Comparison of ENCODE assay signal across 17 cellular contexts in the genomic region with DNA sequence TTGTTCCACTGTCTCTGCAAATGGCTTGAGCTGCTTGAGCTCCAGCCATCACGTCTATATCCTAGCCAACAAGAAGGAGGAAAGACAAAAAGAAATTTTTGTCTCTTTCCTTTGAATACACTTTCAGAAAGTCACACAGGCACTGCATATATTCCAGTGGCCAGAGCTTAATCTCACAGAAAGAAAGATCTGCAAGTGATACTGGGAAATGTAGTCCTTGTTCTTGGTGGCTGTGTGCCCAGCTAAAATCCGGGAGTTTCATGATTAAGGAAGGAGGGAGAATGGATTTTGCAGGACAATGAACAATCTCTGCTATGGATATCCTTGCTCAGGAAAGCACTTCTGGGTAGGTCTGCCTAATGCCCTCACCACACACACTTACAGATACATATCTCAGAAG. TPM values are rescaled to one million over a fixed set of nuclear protein-coding genes. Genes with fewer than 3 reads are reported as not detected.
DNase-seq lines count a peak whose midpoint lies in the region; ATAC-seq, FAIRE-seq and TF ChIP-seq lines count a peak whose summit lies in the region.
"Had no signal": no experiment of that assay in that cellular context is flagged by ENCODE, and none has a peak within 500 bp of the region (broad histone marks: within the 10 kb centered on the region; RNA-seq: fewer than 3 reads in every experiment).

No MANE protein-coding gene starts in this region.

- ATAC-seq in HepG2 (no peak), right lobe of liver (no peak)
- ATAC-seq: Right ventricle myocardium inferior had no signal

- H3K4me1 ChIP-seq in HepG2 (ENCODE audit: insufficient read depth, low read length) (peaks cover 67% of the 10 kb centered on the region), right lobe of liver (peaks cover 0 to 3% (median 0%) of the 10 kb centered on the region in 4 donors), endothelial cell of umbilical vein (ENCODE audit: control insufficient read depth, extremely low read depth, insufficient read depth, low read length) (peaks cover 16% of the 10 kb centered on the region)

- no peak overlapping the region; the same call in 1 of the 2 replicates for H3K4me2 ChIP-seq in HepG2 (ENCODE audit: low read depth, low read length)
- no peak overlapping the region for H3K4me2 ChIP-seq in endothelial cell of umbilical vein (ENCODE audit: insufficient read depth, low read length)
- H3K4me2 ChIP-seq: SK-N-SH had no signal

- H3K9ac ChIP-seq in HepG2 (ENCODE audit: insufficient read depth, low read depth, low read length) (no peak overlapping the region), endothelial cell of umbilical vein (replicated peaks; ENCODE audit: extremely low read depth, insufficient read depth, low read length) (no peak overlapping the region)
- H3K9ac ChIP-seq: SK-N-SH had no signal

- H3K36me3 ChIP-seq in HepG2 (replicated peaks in 1 of 2; ENCODE audit: control insufficient read depth in 1 of 2, insufficient read depth in 2 of 2, low read length in 2 of 2) (no peaks in the 10 kb centered on the region), right lobe of liver (no peaks in the 10 kb centered on the region), endothelial cell of umbilical vein (ENCODE audit: control insufficient read depth in 2 of 2, extremely low read depth in 1 of 2, insufficient read depth in 2 of 2, low read length in 2 of 2) (no peaks in the 10 kb centered on the region)

- H3K79me2 ChIP-seq in HepG2 (ENCODE audit: insufficient read depth, low read length) (no peaks in the 10 kb centered on the region), endothelial cell of umbilical vein (ENCODE audit: control insufficient read depth, insufficient read depth, low read length) (no peaks in the 10 kb centered on the region)

- intact Hi-C loops in HepG2 (cut with micrococcal nuclease; ENCODE audit: unreplicated experiment): no loop called here
- intact Hi-C loops in right lobe of liver (cut with DNase I): no loop called here
- intact Hi-C loops in endothelial cell of umbilical vein (cut with micrococcal nuclease): loop anchor here (5.0 kb wide), 1 partner anchor 81 kb away; a partner anchor contains a TSS

- CTCF ChIA-PET in HepG2 (lab: Yijun Ruan, JAX; ENCODE audit: low intra/inter-chr PET ratio, low total read pairs): no interaction called here
- CTCF ChIA-PET in endothelial cell of umbilical vein (lab: Charles Lee): interaction anchor here (1.0 kb wide), 1 partner anchor 84 kb away, joined by 3 read pairs; a partner anchor contains a TSS
- CTCF ChIA-PET in GM10248 (lab: Yijun Ruan, JAX): no interaction called here

- no peaks in the 10 kb centered on the region for H3K9me1 ChIP-seq in endothelial cell of umbilical vein (replicated peaks; ENCODE audit: control insufficient read depth, extremely low read depth, insufficient read depth, low read length)

- WGBS in HepG2 (ENCODE audit: low lambda C conversion rate): 19% methylated on average over 2 of the region's 2 CpGs
- 47% methylated on average over 2 of the region's 2 CpGs for WGBS in right lobe of liver (ENCODE audit: insufficient coverage, low coverage, low lambda C conversion rate, missing lambda C conversion rate)

- TF ChIP-seq POLR2A in HepG2 (IDR thresholded peaks at IDR 0.05; ENCODE audit: insufficient read depth in 1 of 2, low read depth in 2 of 2, low read length in 2 of 2) (no peak), right lobe of liver (IDR thresholded peaks at IDR 0.05) (no peak), endothelial cell of umbilical vein (IDR thresholded peaks at IDR 0.05; ENCODE audit: low read depth, low read length) (no peak)

- H3K9me3 ChIP-seq in HepG2 (ENCODE audit: low read length) (peaks cover 8% of the 10 kb centered on the region; the same call in 1 of the 2 replicates), right lobe of liver (no peaks in the 10 kb centered on the region), endothelial cell of umbilical vein (replicated peaks; ENCODE audit: control insufficient read depth, insufficient read depth, low read length) (no peaks in the 10 kb centered on the region)

- H3K27ac ChIP-seq in HepG2 (ENCODE audit: extremely low read length, insufficient read depth, low read length) (no peak overlapping the region), right lobe of liver (no peak overlapping the region), endothelial cell of umbilical vein (ENCODE audit: insufficient read depth, low read depth, low read length) (no peak overlapping the region)
- H3K27ac ChIP-seq: C4-2B had no signal

- peak; percentile 23 for FAIRE-seq in HepG2 (lab: Jason Lieb, UNC)
- FAIRE-seq in endothelial cell of umbilical vein (lab: Jason Lieb, UNC): peak; percentile 59
- FAIRE-seq in urothelium cell line (lab: Jason Lieb, UNC): no peak
- FAIRE-seq: H1 had no signal

- TF ChIP-seq EP300 in HepG2 (IDR thresholded peaks at IDR 0.05; ENCODE audit: low read depth in 2 of 2, low read length in 2 of 2) (no peak), HepG2 (CRISPR knock-in tag; IDR thresholded peaks at IDR 0.05; ENCODE audit: borderline replicate concordance) (no peak)

- dilution Hi-C loops in endothelial cell of umbilical vein (cut with MboI; ENCODE audit: extremely low pct_ligation_motif_present, low sequenced_read_pairs): no loop called here

- no peak for TF ChIP-seq CTCF in HepG2 (CRISPR knock-in tag; IDR thresholded peaks at IDR 0.05)
- no peak for TF ChIP-seq CTCF in right lobe of liver (IDR thresholded peaks at IDR 0.05)
- TF ChIP-seq CTCF in endothelial cell of umbilical vein (IDR thresholded peaks at IDR 0.05; ENCODE audit: extremely low read depth in 1 of 2, insufficient read depth in 1 of 2, low read depth in 1 of 2, low read length in 2 of 2): no peak
- TF ChIP-seq CTCF in GM10248 (IDR thresholded peaks at IDR 0.05; ENCODE audit: control extremely low read depth, extremely low read depth, low read depth, missing control alignments): no peak

- DNase-seq in HepG2 (ENCODE audit: low spot score) (no peak), right lobe of liver (no peak), NCI-H69 (lab: John Stamatoyannopoulos, UW) (peak; percentile 14), endothelial cell of umbilical vein (ENCODE audit: low read depth, low spot score) (peak; percentile 58), urothelium cell line (ENCODE audit: low spot score) (peak; percentile 39), GM10248 (ENCODE audit: extremely low spot score) (no peak), HUDEP-2 (lab: John Stamatoyannopoulos, UW; ENCODE audit: unreplicated experiment in 76 of 76) (no peak), GF-D8 (lab: John Stamatoyannopoulos, UW) (no peak)
- DNase-seq: Caco-2, DMS53, KBM-7, NCI-H1417, NCI-H2029, SK-N-SH had no signal

- H3K4me3 ChIP-seq in HepG2 (replicated peaks in 1 of 3; ENCODE audit: insufficient read depth in 1 of 3, low read depth in 2 of 3, low read length in 3 of 3): no peak overlapping the region
- no peak overlapping the region for H3K4me3 ChIP-seq in right lobe of liver
- H3K4me3 ChIP-seq in endothelial cell of umbilical vein (replicated peaks in 1 of 3; ENCODE audit: insufficient read depth in 1 of 3, low read depth in 1 of 3, low read length in 3 of 3): no peak overlapping the region

- no TSS peak for BruUV-seq in HepG2 (replicated peaks; lab: Mats Ljungman, UMichigan)
- no TSS peak for BruUV-seq in endothelial cell of umbilical vein (replicated peaks; lab: Mats Ljungman, UMichigan)

- no peak for TF ChIP-seq RAD21 in HepG2 (CRISPR knock-in tag; IDR thresholded peaks at IDR 0.05)

- H3K27me3 ChIP-seq in HepG2 (ENCODE audit: control insufficient read depth in 1 of 2, insufficient read depth in 2 of 2, low read length in 2 of 2) (no peaks in the 10 kb centered on the region; a peak in 1 of 5 replicates), right lobe of liver (no peaks in the 10 kb centered on the region), endothelial cell of umbilical vein (ENCODE audit: control insufficient read depth in 2 of 2, insufficient read depth in 2 of 2, low read length in 2 of 2) (no peaks in the 10 kb centered on the region)

- in situ Hi-C loops in HepG2 (cut with HindIII; ENCODE audit: extremely low pct_ligation_motif_present, low pct_unique_long_range_greater_than_20kb): no loop called here

- H2AFZ ChIP-seq in HepG2 (ENCODE audit: low read length) (no peak overlapping the region), endothelial cell of umbilical vein (ENCODE audit: low read depth, low read length) (no peak overlapping the region)

- POLR2A ChIA-PET in HepG2 (lab: Yijun Ruan, JAX) (no interaction called here), endothelial cell of umbilical vein (lab: Charles Lee) (no interaction called here), GM10248 (lab: Yijun Ruan, JAX) (no interaction called here)

- H4K20me1 ChIP-seq in HepG2 (ENCODE audit: insufficient read depth, low read length) (no peaks in the 10 kb centered on the region), endothelial cell of umbilical vein (replicated peaks; ENCODE audit: control insufficient read depth, extremely low read depth, insufficient read depth, low read length) (no peaks in the 10 kb centered on the region)

RNA-seq across cellular contexts. Expression of a gene that starts 19.5 kb away (rescaled TPM):
- total RNA-seq in HepG2 (2016; rRNA removed; fragmentation: Illumina TruSeq; extraction: Trizol) (15.1 and 15.5 TPM in 2 replicates), right lobe of liver (1 to 10 TPM; 5.6 to 8.8 (median 7.6) TPM), endothelial cell of umbilical vein (23.1 and 24.9 TPM in 2 replicates)
- total RNA-seq in HepG2 (2016; cell fraction: cytosol; rRNA removed; fragmentation: Illumina TruSeq; extraction: Trizol; ENCODE audit: low read depth): 4.8 and 5.9 TPM in 2 replicates
- 13.9 and 15.8 TPM in 2 replicates for total RNA-seq in HepG2 (2016; cell fraction: insoluble cytoplasmic fraction; rRNA removed; fragmentation: Illumina TruSeq; extraction: Trizol)
- 6.6 and 7.8 TPM in 2 replicates for total RNA-seq in HepG2 (2016; cell fraction: membrane; rRNA removed; fragmentation: Illumina TruSeq; extraction: Trizol)
- total RNA-seq in HepG2 (2016; cell fraction: nucleus; rRNA removed; fragmentation: Illumina TruSeq; extraction: Trizol): 18.8 and 22.2 TPM in 2 replicates
- polyA plus RNA-seq in HepG2 (2011; rRNA removed) (18.2 and 20.9 TPM in 2 replicates), endothelial cell of umbilical vein (10.6 and 12.3 TPM in 2 replicates)
- polyA plus RNA-seq in HepG2 (2011; cell fraction: cytosol; rRNA removed): 11.7 and 13.7 TPM in 2 replicates
- 164 and 167 TPM in 2 replicates for polyA plus RNA-seq in HepG2 (2011; cell fraction: nucleus; rRNA removed)
- 15.1 and 34.9 TPM in 2 replicates for polyA plus RNA-seq in HepG2 (2012)
- 1.1 TPM in 2 replicates for polyA plus RNA-seq in HepG2 (2016; cell fraction: cytosol; fragmentation: Illumina TruSeq; extraction: Trizol; ENCODE audit: low read depth)
- polyA plus RNA-seq in HepG2 (2016; cell fraction: insoluble cytoplasmic fraction; fragmentation: Illumina TruSeq; extraction: Trizol; ENCODE audit: low read depth): 16.9 and 19.7 TPM in 2 replicates
- polyA plus RNA-seq in HepG2 (2016; cell fraction: membrane; fragmentation: Illumina TruSeq; extraction: Trizol; ENCODE audit: low read depth): 3.0 and 4.2 TPM in 2 replicates
- 49.2 and 54.4 TPM in 2 replicates for polyA plus RNA-seq in HepG2 (2016; cell fraction: nucleus; fragmentation: Illumina TruSeq; extraction: Trizol; ENCODE audit: insufficient read depth, low read depth)
- polyA minus RNA-seq in HepG2 (2011; rRNA and poly(A)+ RNA removed; ENCODE audit: low replicate concordance): 19.1 and 24.2 TPM in 2 replicates
- 12.4 and 14.9 TPM in 2 replicates for polyA minus RNA-seq in HepG2 (2011; cell fraction: cytosol; rRNA and poly(A)+ RNA removed)
- polyA minus RNA-seq in HepG2 (2011; cell fraction: nucleus; rRNA and poly(A)+ RNA removed): 29.7 and 35.3 TPM in 2 replicates
- 12.0 and 14.3 TPM in 2 replicates for polyA plus RNA-seq in endothelial cell of umbilical vein (2011; cell fraction: cytosol; rRNA removed)
- 63.8 and 71.5 TPM in 2 replicates for polyA plus RNA-seq in endothelial cell of umbilical vein (2011; cell fraction: nucleus; rRNA removed)
- polyA plus RNA-seq in endothelial cell of umbilical vein (2012): 16.0 and 16.7 TPM in 2 replicates
- polyA minus RNA-seq in endothelial cell of umbilical vein: 24.8 and 28.3 TPM in 2 replicates
- polyA minus RNA-seq in endothelial cell of umbilical vein (2011; cell fraction: cytosol; rRNA and poly(A)+ RNA removed): 11.2 TPM
- 36.7 and 40.3 TPM in 2 replicates for polyA minus RNA-seq in endothelial cell of umbilical vein (2011; cell fraction: nucleus; rRNA and poly(A)+ RNA removed)

Comparison
In these comparisons a context has a peak if more than half of its experiments do, and no peak if none do; other contexts are left out.
1. DNase-seq: peak in NCI-H69 (single experiment), endothelial cell of umbilical vein (single experiment) and urothelium cell line (single experiment); none in HepG2 (single experiment), right lobe of liver (0 of 3), GM10248 (single experiment), HUDEP-2 (0 of 76) and GF-D8 (single experiment).